In the genomic region with DNA sequence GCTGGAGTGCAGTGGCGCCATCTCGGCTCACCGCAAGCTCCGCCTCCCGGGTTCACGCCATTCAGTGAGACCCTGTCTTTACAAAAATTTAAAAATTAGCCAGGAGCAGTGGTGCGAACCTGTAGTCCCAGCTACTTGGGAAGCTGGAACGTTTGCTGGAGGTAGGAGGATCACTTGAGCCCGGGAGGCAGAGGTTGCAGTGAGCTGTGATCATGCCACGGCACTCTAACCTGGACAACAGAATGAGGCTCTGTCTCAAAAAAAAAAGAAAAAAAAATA, we compare ENCODE assay signal across 19 cellular contexts. TPM values are rescaled to one million over a fixed set of nuclear protein-coding genes. Genes with fewer than 3 reads are reported as not detected.
DNase-seq lines count a peak whose midpoint lies in the region; ATAC-seq and TF ChIP-seq lines count a peak whose summit lies in the region.
"Had no signal": no experiment of that assay in that cellular context is flagged by ENCODE, and none has a peak within 500 bp of the region (broad histone marks: within the 10 kb centered on the region; RNA-seq: fewer than 3 reads in every experiment).

No MANE protein-coding gene starts in this region.

- in situ Hi-C loops in GM23248 (cut with MboI) = loop anchor here (25.0 kb wide), 1 partner anchor 538 kb away; the partner anchor contains the start of gene CEBPB

- H4K20me1 ChIP-seq in GM23248 (ENCODE audit: insufficient read depth) = no peaks in the 10 kb centered on the region
- H4K20me1 ChIP-seq in smooth muscle cell (ENCODE audit: low read depth) = peaks cover 2% of the 10 kb centered on the region

- POLR2A ChIA-PET in RWPE1 (lab: Yijun Ruan, JAX; ENCODE audit: low non-redundant PET) = no interaction called here

- H3K9me2 ChIP-seq in GM23248 (ENCODE audit: insufficient read depth) = no peaks in the 10 kb centered on the region

- H3K9me3 ChIP-seq in GM23248 (ENCODE audit: low read depth) (no peaks in the 10 kb centered on the region), smooth muscle cell (replicated peaks; ENCODE audit: low read depth) (no peaks in the 10 kb centered on the region)
- H3K9me3 ChIP-seq: adrenal gland, SJSA1 had no signal

- 92 to 94% methylated on average over 10 of the region's 10 CpGs for WGBS in GM23248 (ENCODE audit: low coverage in 1 of 2, low lambda C conversion rate in 2 of 2, missing lambda C conversion rate in 2 of 2), 2 experiments
- 83% methylated on average over 10 of the region's 10 CpGs for WGBS in smooth muscle cell (ENCODE audit: low lambda C conversion rate)

- peak overlapping the region; percentile 54 for H3K27ac ChIP-seq in GM23248
- H3K27ac ChIP-seq in RWPE1 = peak overlapping the region; percentile 74
- peak overlapping the region; percentile 93 for H3K27ac ChIP-seq in smooth muscle cell (ENCODE audit: low read depth)

- no peak for TF ChIP-seq CTCF in RWPE1 (conservative IDR thresholded peaks at IDR 0.05; ENCODE audit: low read depth)
- TF ChIP-seq CTCF in smooth muscle cell (IDR thresholded peaks at IDR 0.05; ENCODE audit: borderline replicate concordance, insufficient read depth, poor library complexity, severe bottlenecking) = no peak

- ATAC-seq in GM19467 (IDR thresholded peaks at IDR 0.05; ENCODE audit: unreplicated experiment) = no peak
- ATAC-seq: activated CD8-positive, alpha-beta memory T cell treated with anti-CD3 and anti-CD28 coated beads, Interleukin-2, amount 10 ng/mL, durations not matched to agents 7 days and 5 days had no signal

- 0 out of 2 replicates have a peak overlapping the region, but pooled peaks have one; percentile 35 for H3K9ac ChIP-seq in GM23248
- peak overlapping the region; percentile 58 for H3K9ac ChIP-seq in smooth muscle cell (ENCODE audit: low read depth)

- CTCF ChIA-PET in RWPE1 (lab: Yijun Ruan, JAX) = interaction anchor here (0.6 to 2.1 kb wide), 2 partner anchors 62 to 81 kb away, joined by 5 to 10 read pairs; no protein-coding TSS in a partner anchor

- H3K27me3 ChIP-seq in GM23248 (replicated peaks; ENCODE audit: insufficient read depth) (no peaks in the 10 kb centered on the region), smooth muscle cell (ENCODE audit: low read depth) (no peaks in the 10 kb centered on the region)
- H3K27me3 ChIP-seq: adrenal gland, SJSA1 had no signal

- H2AFZ ChIP-seq in GM23248 (peak overlapping the region; percentile 58; the same call in 1 of the 2 replicates), smooth muscle cell (ENCODE audit: low read depth) (no peak overlapping the region)

- peaks cover 32% of the 10 kb centered on the region for H3F3A ChIP-seq in GM23248 (ENCODE audit: insufficient read depth)
- H3F3A ChIP-seq in smooth muscle cell (ENCODE audit: low read depth) = peaks cover 23% of the 10 kb centered on the region

- H3K4me3 ChIP-seq in GM23248 (no peak overlapping the region), smooth muscle cell (no peak overlapping the region)
- H3K4me3 ChIP-seq: adrenal gland, SJSA1 had no signal

- H3K79me2 ChIP-seq in GM23248 (ENCODE audit: insufficient read depth) (no peaks in the 10 kb centered on the region), smooth muscle cell (ENCODE audit: low read depth) (no peaks in the 10 kb centered on the region)

- no peak for DNase-seq in GM23248
- no peak for DNase-seq in RWPE1 (ENCODE audit: low spot score)
- DNase-seq in kidney glomerular epithelial cell (lab: John Stamatoyannopoulos, UW) = peak; percentile 27
- DNase-seq in smooth muscle cell (lab: John Stamatoyannopoulos, UW; ENCODE audit: unreplicated experiment) = no peak
- no peak for DNase-seq in HPDE6-E6E7 (ENCODE audit: extremely low spot score)
- no peak for DNase-seq in GDM1 (lab: John Stamatoyannopoulos, UW)
- DNase-seq: activated CD8-positive, alpha-beta memory T cell treated with anti-CD3 and anti-CD28 coated beads, Interleukin-2, amount 10 ng/mL, durations not matched to agents 7 days and 5 days; cerebellar nuclear complex; KBM-7; naive B cell; NCI-H1092; NCI-H2081 treated with DMSO at 0.1 percent for 48 hours; posterior cingulate gyrus; stimulated activated naive CD8-positive, alpha-beta T cell treated with anti-CD3 and anti-CD28 coated beads, Interleukin-15, Interleukin-2, amounts not matched to agents 100 U/mL and 50 U/mL, for 24 hours; T1000 had no signal

- H3K36me3 ChIP-seq in GM23248 (ENCODE audit: low read depth) (no peaks in the 10 kb centered on the region), smooth muscle cell (ENCODE audit: low read depth) (no peaks in the 10 kb centered on the region)
- H3K36me3 ChIP-seq: adrenal gland, SJSA1 had no signal

- peaks cover 23% of the 10 kb centered on the region for H3K4me1 ChIP-seq in GM23248 (ENCODE audit: insufficient read depth)
- H3K4me1 ChIP-seq in smooth muscle cell (ENCODE audit: low read depth) = peaks cover 27% of the 10 kb centered on the region

- peak overlapping the region; percentile 54 for H3K4me2 ChIP-seq in GM23248 (ENCODE audit: unreplicated experiment)
- H3K4me2 ChIP-seq in smooth muscle cell = peak overlapping the region; percentile 70

RNA-seq across cellular contexts. Expression of gene PARD6B, which starts 5.7 kb away (rescaled TPM):
- total RNA-seq in GM23248 (2014; rRNA removed; shearing (Covaris generic)) = not detected in 2 replicates
- 0.16 and 0.34 TPM in 2 replicates for polyA plus RNA-seq in GM23248 (2016; fragmentation: Nextera tagmentation; extraction: Ambion mirVana)
- total RNA-seq in smooth muscle cell = 4.6 and 6.5 TPM in 2 replicates
- 0.26 and 1.7 TPM in 2 replicates for polyA plus RNA-seq in smooth muscle cell

RNA-seq across cellular contexts. Expression of gene RIPOR3, which starts 34.3 kb away (rescaled TPM):
- 0.76 TPM in 1 of 2 replicates, not detected in the other for total RNA-seq in GM23248 (2014; rRNA removed; shearing (Covaris generic))
- 0.49 TPM in 2 replicates for polyA plus RNA-seq in GM23248 (2016; fragmentation: Nextera tagmentation; extraction: Ambion mirVana)
- total RNA-seq in smooth muscle cell = 0.18 and 0.40 TPM in 2 replicates
- 1.2 and 4.9 TPM in 2 replicates for polyA plus RNA-seq in smooth muscle cell
- total RNA-seq: activated CD8-positive, alpha-beta memory T cell treated with anti-CD3 and anti-CD28 coated beads, Interleukin-2, amount 10 ng/mL, durations not matched to agents 7 days and 5 days; activated T-helper 2 cell treated with anti-CD3 and anti-CD28 coated beads, Interferon-gamma antibody, Interleukin-2, Interleukin-4, amounts not matched to agents 10 μg/mL and 5 μg/mL and 100 μg/mL, durations not matched to agents 14 hours and 24 hours and 36 hours had no signal
